1 cellular context compared by ENCODE assay signal in genomic region chr1:116498789-116499628, GRCh38.
TF ChIP-seq lines count a peak whose summit lies in the region.

No MANE protein-coding gene starts in this region.

TF ChIP-seq in H1, 55 proteins besides CTCF, POLR2A, EP300 and RAD21 (continued from another document):
- TF ChIP-seq ATF3 (IDR thresholded peaks at IDR 0.05; ENCODE audit: insufficient read depth, low read depth, low read length) (no peak), YY1 (IDR thresholded peaks at IDR 0.05; ENCODE audit: low read depth, low read length) (peak; percentile 91)
TF ChIP-seq in H1: peak in this region for 2.
